In the genomic region with DNA sequence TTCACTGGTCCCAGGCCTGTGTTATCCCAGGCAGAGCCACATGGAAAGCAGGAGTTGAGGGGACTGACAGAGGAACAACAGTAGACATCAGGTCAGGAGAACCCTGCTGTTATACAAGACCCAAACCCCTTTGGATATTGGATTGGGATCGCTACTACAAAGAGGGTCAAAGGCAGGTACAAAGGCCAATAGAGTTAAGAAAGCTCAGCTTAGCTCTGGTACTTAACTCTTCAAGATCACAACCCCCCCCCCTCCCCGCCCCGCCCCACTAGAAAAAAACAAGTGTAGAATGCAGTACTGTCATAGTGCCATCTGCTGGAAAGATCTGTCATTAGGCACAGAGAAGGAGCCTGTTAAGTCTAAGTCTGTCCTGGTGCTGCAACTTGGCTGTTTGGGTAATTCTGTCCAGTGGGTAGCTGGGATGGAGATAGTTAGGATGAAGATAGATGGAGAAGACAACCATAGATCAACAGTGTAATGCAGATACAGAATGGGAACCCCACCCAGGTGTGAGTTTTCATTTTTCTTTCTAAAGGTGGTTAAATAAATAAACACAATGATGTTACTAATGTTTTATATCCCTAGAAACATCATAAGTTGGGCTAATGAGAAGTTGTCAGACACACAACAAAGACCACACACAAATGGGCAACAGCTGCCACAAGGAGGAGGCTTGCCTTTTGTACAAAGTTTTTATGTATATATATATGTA, we compare ENCODE assay signal across 8 cellular contexts. TPM values are rescaled to one million over a fixed set of nuclear protein-coding genes. Genes with fewer than 3 reads are reported as not detected.
DNase-seq lines count a peak whose midpoint lies in the region; ATAC-seq and TF ChIP-seq lines count a peak whose summit lies in the region.

No MANE protein-coding gene starts in this region.

- peak overlapping the region; percentile 89 for H3K27ac Mint-ChIP-seq in HFFc6
- H3K27ac Mint-ChIP-seq in natural killer cell = peak overlapping the region in 1 of 2 donors; percentile 6

- no peaks in the 10 kb centered on the region for H3K27me3 Mint-ChIP-seq in HFFc6 (ENCODE audit: insufficient read depth)
- H3K27me3 Mint-ChIP-seq in natural killer cell (ENCODE audit: low read depth in 2 of 2) = no peaks in the 10 kb centered on the region

- H3K4me1 Mint-ChIP-seq in HFFc6 (ENCODE audit: low read depth) (peaks cover 35% of the 10 kb centered on the region), natural killer cell (peaks cover 0 to 15% of the 10 kb centered on the region in 2 donors)

- DNase-seq in DMS53 treated with DMSO at 0.1 percent for 48 hours (lab: John Stamatoyannopoulos, UW; ENCODE audit: unreplicated experiment) (peak; percentile 39), HFFc6 (peak; percentile 58), NCI-H345 (lab: John Stamatoyannopoulos, UW) (peak; percentile 67), fibroblast of gingiva (ENCODE audit: low read depth) (peak; percentile 64), natural killer cell (no peak)
- peak; percentile 47 to 66 for DNase-seq in activated CD4-positive, alpha-beta T cell treated with anti-CD3 and anti-CD28 coated beads for 4 hours

- H3K9me3 Mint-ChIP-seq in HFFc6 = no peaks in the 10 kb centered on the region
- H3K9me3 Mint-ChIP-seq in natural killer cell = no peaks in the 10 kb centered on the region

- H3K36me3 Mint-ChIP-seq in HFFc6 (ENCODE audit: low read depth) (peaks cover 24% of the 10 kb centered on the region; the same call in 1 of the 2 replicates), natural killer cell (peaks cover 26% of the 10 kb centered on the region)

- H3K4me3 Mint-ChIP-seq in HFFc6 = no peak overlapping the region
- H3K4me3 Mint-ChIP-seq in natural killer cell = no peak overlapping the region

- TF ChIP-seq CTCF in HFFc6 (IDR thresholded peaks at IDR 0.05) (peak; percentile 82), natural killer cell (IDR thresholded peaks at IDR 0.05) (peak; percentile 65)

- intact Hi-C loops in natural killer cell (cut with micrococcal nuclease) = loop anchor here (1.0 to 2.0 kb wide), 3 partner anchors 28 to 330 kb away; no protein-coding TSS in a partner anchor

- ATAC-seq in natural killer cell (peak; percentile 67 to 90 (median 82)), HG03565 (IDR thresholded peaks at IDR 0.05; ENCODE audit: unreplicated experiment) (no peak), HG03025 (IDR thresholded peaks at IDR 0.05; ENCODE audit: low FRiP score, unreplicated experiment) (no peak)

RNA-seq across cellular contexts. Expression of a gene that starts 17.2 kb away (rescaled TPM):
- under 1 TPM in 4 of 6 experiments, not detected in 2; 0.09 to 0.17 (median 0.14) TPM for total RNA-seq in HFFc6 (2021; fragmentation: NEBNext Ultra II Directional; extraction: Animal tissue kit (Norgen Biotek cat#: 25700))
- total RNA-seq in natural killer cell = 1 to 10 TPM; 4.0 to 8.1 (median 7.9) TPM

RNA-seq across cellular contexts. Expression of a gene that starts 18.7 kb away (rescaled TPM):
- 10 to 100 TPM; 43.5 to 56.8 (median 52.2) TPM for total RNA-seq in HFFc6 (2021; fragmentation: NEBNext Ultra II Directional; extraction: Animal tissue kit (Norgen Biotek cat#: 25700))
- 100 to 1,000 TPM in 2 of 3 donors, 10 to 100 TPM in 1; 86.4 to 120 (median 108) TPM for total RNA-seq in natural killer cell

RNA-seq across cellular contexts. Expression of a gene that starts 28.7 kb away (rescaled TPM):
- total RNA-seq in HFFc6 (2021; fragmentation: NEBNext Ultra II Directional; extraction: Animal tissue kit (Norgen Biotek cat#: 25700)) = 100 to 1,000 TPM; 168 to 226 (median 186) TPM
- total RNA-seq in natural killer cell = 100 to 1,000 TPM in 2 of 3 donors, 10 to 100 TPM in 1; 97.8 to 118 (median 102) TPM

RNA-seq across cellular contexts. Expression of a gene that starts 28.9 kb away (rescaled TPM):
- total RNA-seq in HFFc6 (2021; fragmentation: NEBNext Ultra II Directional; extraction: Animal tissue kit (Norgen Biotek cat#: 25700)) = 100 to 1,000 TPM; 102 to 125 (median 110) TPM
- total RNA-seq in natural killer cell = 10 to 100 TPM; 16.3 to 22.4 (median 18.5) TPM

RNA-seq across cellular contexts. Expression of a gene that starts 56.6 kb away (rescaled TPM):
- 10 to 100 TPM; 13.0 to 23.5 (median 19.6) TPM for total RNA-seq in HFFc6 (2021; fragmentation: NEBNext Ultra II Directional; extraction: Animal tissue kit (Norgen Biotek cat#: 25700))
- total RNA-seq in natural killer cell = 10 to 100 TPM; 17.0 to 21.2 (median 20.2) TPM

Comparison
In these comparisons a context has a peak if more than half of its experiments do, and no peak if none do; other contexts are left out.
1. ATAC-seq: peak in natural killer cell (3 of 3); none in HG03565 (single experiment) and HG03025 (single experiment).
2. RNA of a gene that starts 17.2 kb away (total RNA-seq): 4.0 to 8.1 TPM in natural killer cell; 0.09 to 0.17 TPM in HFFc6; every median in the first group is over 4 times any median in the second.